23 cellular contexts compared by ENCODE assay signal in genomic region chr7:122521767-122522166, GRCh38.
DNase-seq lines count a peak whose midpoint lies in the region; ATAC-seq, FAIRE-seq and TF ChIP-seq lines count a peak whose summit lies in the region.
"Had no signal": no experiment of that assay in that cellular context is flagged by ENCODE, and none has a peak within 500 bp of the region (broad histone marks: within the 10 kb centered on the region; RNA-seq: fewer than 3 reads in every experiment).

No MANE protein-coding gene starts in this region.

- no peak for TF ChIP-seq EP300 in A549 (IDR thresholded peaks at IDR 0.05)

- no peak overlapping the region for H3K27ac ChIP-seq in A549
- peak overlapping the region; percentile 68 for H3K27ac ChIP-seq in HUES48 (ENCODE audit: low read depth, low read length)
- peak overlapping the region; percentile 72; the same call in 1 of the 2 replicates for H3K27ac ChIP-seq in SK-N-MC
- H3K27ac ChIP-seq: 22Rv1; BLaER1 treated with 17β-estradiol and CSF1 and Interleukin-3, amounts not matched to agents 10 nM and 100 nM; GM23248 had no signal

- FAIRE-seq in A549 (lab: Jason Lieb, UNC) (no peak), D721Med (lab: Jason Lieb, UNC) (no peak)
- FAIRE-seq: A204.1, G401.6, GM12892, H54 had no signal

- POLR2A ChIA-PET in A549 (lab: Yijun Ruan, JAX) = no interaction called here

- H3K36me3 ChIP-seq in HUES48 (ENCODE audit: control insufficient read depth, insufficient read depth, low read length) (no peaks in the 10 kb centered on the region), SK-N-MC (ENCODE audit: insufficient read depth, low read length) (no peaks in the 10 kb centered on the region; the same call in 1 of the 2 replicates)
- H3K36me3 ChIP-seq: BE2C; BLaER1 treated with 17β-estradiol and CSF1 and Interleukin-3, amounts not matched to agents 10 nM and 100 nM had no signal

- TF ChIP-seq CTCF in A549 (IDR thresholded peaks at IDR 0.05) (no peak), D721Med (IDR thresholded peaks at IDR 0.05; ENCODE audit: insufficient read depth, missing control alignments) (no peak)

- H3K9ac ChIP-seq in HUES48 (ENCODE audit: low read depth, low read length) (no peak overlapping the region), SK-N-MC (ENCODE audit: insufficient read length) (no peak overlapping the region)
- H3K9ac ChIP-seq: BLaER1 treated with 17β-estradiol and CSF1 and Interleukin-3, amounts not matched to agents 10 nM and 100 nM; GM23248 had no signal

- CTCF ChIA-PET in A549 (lab: Yijun Ruan, JAX) = interaction anchor here (0.8 kb wide), 1 partner anchor 31 kb away, joined by 3 read pairs; no protein-coding TSS in a partner anchor

- H3K4me1 ChIP-seq in A549 = no peaks in the 10 kb centered on the region
- H3K4me1 ChIP-seq in HUES48 (ENCODE audit: control insufficient read depth, insufficient read depth, low read length) = peaks cover 56% of the 10 kb centered on the region
- H3K4me1 ChIP-seq: BE2C; BLaER1 treated with 17β-estradiol and CSF1 and Interleukin-3, amounts not matched to agents 10 nM and 100 nM had no signal

- no peak overlapping the region for H3K4me3 ChIP-seq in A549
- no peak overlapping the region for H3K4me3 ChIP-seq in HUES48 (ENCODE audit: low read depth, low read length)
- H3K4me3 ChIP-seq in SK-N-MC = no peak overlapping the region
- H3K4me3 ChIP-seq: BLaER1 treated with 17β-estradiol and CSF1 and Interleukin-3, amounts not matched to agents 10 nM and 100 nM; GM23248 had no signal

- no peaks in the 10 kb centered on the region for H3K9me3 ChIP-seq in A549
- H3K9me3 ChIP-seq in HUES48 (ENCODE audit: control insufficient read depth, insufficient read depth, low read length) = no peaks in the 10 kb centered on the region
- 0 out of 2 replicates have a peak, but pooled peaks cover 2% of the 10 kb centered on the region for H3K9me3 ChIP-seq in SK-N-MC (ENCODE audit: low read depth, low read length)
- H3K9me3 ChIP-seq: BE2C; BLaER1 treated with 17β-estradiol and CSF1 and Interleukin-3, amounts not matched to agents 10 nM and 100 nM had no signal

- TF ChIP-seq RAD21 in A549 (conservative IDR thresholded peaks at IDR 0.05 in 1 of 2, IDR thresholded peaks at IDR 0.05 in 1 of 2) = no peak

- DNase-seq in A549 (ENCODE audit: low read depth in 1 of 2, low spot score in 1 of 2) (no peak), SK-N-MC (ENCODE audit: low read depth, low spot score) (no peak), D721Med (ENCODE audit: insufficient read length, low spot score) (no peak)
- DNase-seq: ACHN; AML-193; BE2C; Calu3; CD4-positive, alpha-beta T cell; CD8-positive, alpha-beta memory T cell; COR-L47; DMS153; DND-41; GM23248; HCEC 1CT had no signal

- TF ChIP-seq POLR2A in A549 (IDR thresholded peaks at IDR 0.05; ENCODE audit: low read length) = no peak

- no peak for ATAC-seq in A549
- ATAC-seq in activated CD4-positive, CD25-positive, alpha-beta regulatory T cell treated with anti-CD3 and anti-CD28 coated beads, Interleukin-2, amount 50 U/mL, for 24 hours = no peak
- no peak for ATAC-seq in HG03521 (IDR thresholded peaks at IDR 0.05; ENCODE audit: unreplicated experiment)

- H3K27me3 ChIP-seq in HUES48 (ENCODE audit: control insufficient read depth, insufficient read depth, low read length) = no peaks in the 10 kb centered on the region
- H3K27me3 ChIP-seq: BE2C; BLaER1 treated with 17β-estradiol and CSF1 and Interleukin-3, amounts not matched to agents 10 nM and 100 nM had no signal

- H3K4me2 ChIP-seq in A549 = no peak overlapping the region
- H3K4me2 ChIP-seq: BLaER1 treated with 17β-estradiol and CSF1 and Interleukin-3, amounts not matched to agents 10 nM and 100 nM had no signal

TF ChIP-seq in A549, 52 proteins besides CTCF, POLR2A, EP300 and RAD21:
- TF ChIP-seq HDAC2 (IDR thresholded peaks at IDR 0.05) (no peak), MAFK (IDR thresholded peaks at IDR 0.05; ENCODE audit: partially characterized antibody) (peak; percentile 50)

Comparison
In these comparisons a context has a peak if more than half of its experiments do, and no peak if none do; other contexts are left out.
1. H3K27ac ChIP-seq: peak in HUES48 (single experiment) and SK-N-MC (single experiment); none in A549 (0 of 2).